1 cellular context compared by ENCODE assay signal in the genomic region with DNA sequence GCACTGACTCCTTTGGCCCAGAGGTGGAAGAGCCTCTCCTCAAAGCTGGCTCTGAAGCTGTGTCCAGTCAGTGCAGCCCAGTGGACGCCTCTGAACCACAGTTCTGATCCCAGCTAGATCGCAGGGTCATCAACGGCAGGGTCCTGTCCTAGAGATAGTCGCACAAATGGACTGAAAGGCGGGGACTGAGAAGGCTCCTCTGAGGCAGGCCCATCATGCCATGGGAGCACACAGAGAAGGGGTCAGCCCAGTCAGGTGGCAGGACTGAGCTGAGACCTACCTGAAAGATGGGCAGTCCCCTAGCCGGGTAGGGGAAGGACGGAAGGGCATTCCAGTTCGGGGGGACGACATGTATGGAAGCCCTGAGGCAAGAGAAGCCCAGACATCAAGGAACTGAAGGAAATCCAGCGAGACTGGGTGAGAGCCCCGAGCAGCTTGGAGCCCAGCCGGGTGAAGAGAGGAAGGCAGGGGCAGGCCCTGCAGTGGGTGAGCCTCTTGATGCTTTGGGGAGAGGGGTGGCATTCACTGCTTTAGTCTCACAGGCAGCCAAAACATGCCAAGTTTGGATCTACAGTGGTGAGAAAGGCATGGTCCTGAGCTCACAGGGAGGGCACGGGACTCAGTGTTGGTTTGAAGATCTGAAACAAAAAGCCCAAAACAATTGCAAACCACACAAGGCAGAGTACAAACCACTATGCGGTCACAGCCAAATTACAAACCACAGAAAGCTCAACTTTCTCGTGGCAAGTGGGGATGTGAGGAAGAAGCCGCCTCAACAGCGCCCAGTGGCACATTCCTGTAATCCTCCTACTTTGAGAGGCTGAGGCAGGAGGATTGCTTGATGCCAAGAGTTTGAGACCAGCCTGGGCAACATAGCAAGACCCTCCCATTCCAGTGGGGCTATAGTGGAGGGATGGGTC.
TF ChIP-seq lines count a peak whose summit lies in the region.

No MANE protein-coding gene starts in this region.

TF ChIP-seq in GM12878, 131 proteins besides CTCF, POLR2A, EP300 and RAD21:
- TF ChIP-seq RELA (IDR thresholded peaks at IDR 0.05; ENCODE audit: borderline replicate concordance, partially characterized antibody) (no peak), ZSCAN29 (IDR thresholded peaks at IDR 0.05) (no peak), EED (IDR thresholded peaks at IDR 0.05; ENCODE audit: low read depth) (peak; percentile 71; the same call in 1 of the 2 replicates), HDGF (IDR thresholded peaks at IDR 0.05) (peak; percentile 43; the same call in 1 of the 2 replicates), BHLHE40 (IDR thresholded peaks at IDR 0.05; ENCODE audit: borderline replicate concordance in 1 of 2, low read depth in 2 of 2, low read length in 1 of 2) (peak; percentile 82 to 87), RUNX3 (IDR thresholded peaks at IDR 0.05; ENCODE audit: low read length) (peak; percentile 98), CBFB (IDR thresholded peaks at IDR 0.05; ENCODE audit: low read depth) (peak; percentile 71), BACH1 (IDR thresholded peaks at IDR 0.05; ENCODE audit: borderline replicate concordance) (peak; percentile 19; the same call in 1 of the 2 replicates), SP1 (IDR thresholded peaks at IDR 0.05; ENCODE audit: low read depth, low read length) (no peak), SMAD5 (IDR thresholded peaks at IDR 0.05; ENCODE audit: low read depth) (peak; percentile 7; the same call in 1 of the 2 replicates), ATF2 (IDR thresholded peaks at IDR 0.05; ENCODE audit: low read length) (peak; percentile 57; the same call in 1 of the 2 replicates), SRF (IDR thresholded peaks at IDR 0.05; ENCODE audit: low read depth in 2 of 2, low read length in 2 of 2) (no peak), POLR2AphosphoS2 (IDR thresholded peaks at IDR 0.05; ENCODE audit: low read depth, low read length) (peak; percentile 88), POU2F2 (IDR thresholded peaks at IDR 0.05; ENCODE audit: borderline replicate concordance, low read depth, low read length) (peak; percentile 24; the same call in 1 of the 3 replicates), CHD4 (IDR thresholded peaks at IDR 0.05) (no peak), IRF5 (IDR thresholded peaks at IDR 0.05; ENCODE audit: borderline replicate concordance) (peak; percentile 53; the same call in 1 of the 2 replicates), IKZF1 (conservative IDR thresholded peaks at IDR 0.05) (peak; percentile 52), CEBPB (IDR thresholded peaks at IDR 0.05; ENCODE audit: borderline replicate concordance in 1 of 2, low read depth in 2 of 2, low read length in 2 of 2) (no peak), PML (IDR thresholded peaks at IDR 0.05; ENCODE audit: low read length) (peak; percentile 69; the same call in 1 of the 2 replicates), FOXK2 (IDR thresholded peaks at IDR 0.05) (no peak), IKZF2 (IDR thresholded peaks at IDR 0.05) (peak in 1 of 2 experiments; percentile 51; a peak in 2 of 4 replicates)
- TF ChIP-seq, protein P1, sequence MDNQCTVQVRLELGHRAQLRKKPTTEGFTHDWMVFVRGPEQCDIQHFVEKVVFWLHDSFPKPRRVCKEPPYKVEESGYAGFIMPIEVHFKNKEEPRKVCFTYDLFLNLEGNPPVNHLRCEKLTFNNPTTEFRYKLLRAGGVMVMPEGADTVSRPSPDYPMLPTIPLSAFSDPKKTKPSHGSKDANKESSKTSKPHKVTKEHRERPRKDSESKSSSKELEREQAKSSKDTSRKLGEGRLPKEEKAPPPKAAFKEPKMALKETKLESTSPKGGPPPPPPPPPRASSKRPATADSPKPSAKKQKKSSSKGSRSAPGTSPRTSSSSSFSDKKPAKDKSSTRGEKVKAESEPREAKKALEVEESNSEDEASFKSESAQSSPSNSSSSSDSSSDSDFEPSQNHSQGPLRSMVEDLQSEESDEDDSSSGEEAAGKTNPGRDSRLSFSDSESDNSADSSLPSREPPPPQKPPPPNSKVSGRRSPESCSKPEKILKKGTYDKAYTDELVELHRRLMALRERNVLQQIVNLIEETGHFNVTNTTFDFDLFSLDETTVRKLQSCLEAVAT (IDR thresholded peaks at IDR 0.05), result peak; percentile 55; the same call in 1 of the 2 replicates
